Comparison of ENCODE assay signal across 27 cellular contexts in genomic region chr20:33954504-33954903, GRCh38.
"Had no signal": no experiment of that assay in that cellular context is flagged by ENCODE, and none has a peak within 500 bp of the region (broad histone marks: within the 10 kb centered on the region; RNA-seq: fewer than 3 reads in every experiment).

No MANE protein-coding gene starts in this region.

- H3K36me3 ChIP-seq: stomach, suprapubic skin, thoracic aorta, thyroid gland, tibial artery, tibial nerve, transverse colon, upper lobe of left lung, upper lobe of right lung, uterus, vagina had no signal

- H3K4me3 ChIP-seq: stomach, suprapubic skin, testis, thoracic aorta, thyroid gland, tibial artery, tibial nerve, transverse colon, upper lobe of left lung, upper lobe of right lung, uterus, vagina had no signal

- FAIRE-seq: urothelium cell line had no signal

- H3K4me1 ChIP-seq: stomach, suprapubic skin, testis, thyroid gland, tibial artery, tibial nerve, transverse colon, upper lobe of left lung, upper lobe of right lung, uterus, vagina had no signal

- H3K27ac ChIP-seq: stomach, suprapubic skin, testis, thoracic aorta, thyroid gland, tibial artery, tibial nerve, transverse colon, upper lobe of left lung, upper lobe of right lung, uterus, vagina had no signal

- H3K27me3 ChIP-seq: stomach, suprapubic skin, testis, thyroid gland, tibial artery, tibial nerve, transverse colon, upper lobe of left lung, upper lobe of right lung, uterus, vagina had no signal

- DNase-seq: stimulated activated CD4-positive, alpha-beta T cell treated with anti-CD3 and anti-CD28 coated beads, Interleukin-2, amount 100 ng/mL, for 48 hours; stimulated activated CD4-positive, alpha-beta T cell treated with anti-CD3 and anti-CD28 coated beads, Interleukin-4, amount 100 ng/mL, for 1 hour; stimulated activated CD4-positive, alpha-beta T cell treated with anti-CD3 and anti-CD28 coated beads, Interleukin-4, amount 100 ng/mL, for 24 hours; stimulated activated CD4-positive, alpha-beta T cell treated with anti-CD3 and anti-CD28 coated beads, Interleukin-4, amount 100 ng/mL, for 4 hours; stimulated activated CD8-positive, alpha-beta memory T cell treated with anti-CD3 and anti-CD28 coated beads, Interleukin-4, amount 100 ng/mL, for 48 hours; stimulated activated naive B cell treated with anti-CD40 and anti-IgM and Interleukin-4, amounts not matched to agents 10 μg/mL and 1 μg/mL and 100 μg/mL, for 72 hours; stimulated activated naive CD4-positive, alpha-beta T cell; stimulated activated naive CD4-positive, alpha-beta T cell treated with Interleukin-2 at 50 U/mL for 16 hours; stimulated activated naive CD8-positive, alpha-beta T cell treated with anti-CD3 and anti-CD28 coated beads, Interleukin-15, amount 100 ng/mL, for 72 hours; stimulated activated naive CD8-positive, alpha-beta T cell treated with anti-CD3 and anti-CD28 coated beads, Interleukin-15, Interleukin-2, amounts not matched to agents 100 U/mL and 50 U/mL, for 24 hours; stomach; substantia nigra; testis; thyroid gland; tibial artery; transverse colon; trophoblast cell; upper lobe of left lung; upper lobe of right lung; uterus had no signal

- H3K9me3 ChIP-seq: suprapubic skin, testis, thoracic aorta, thyroid gland, upper lobe of right lung, uterus, vagina had no signal

- ATAC-seq: stimulated activated effector memory CD8-positive, alpha-beta T cell treated with anti-CD3 and anti-CD28 coated beads, Interleukin-12 subunit alpha, Interleukin-12 subunit beta, amount 100 ng/mL, for 72 hours; stimulated activated memory B cell treated with anti-CD40 and anti-IgM and Interleukin-4, amounts not matched to agents 10 μg/mL and 1 μg/mL and 100 μg/mL, for 72 hours; stimulated activated naive B cell treated with anti-CD40 and anti-IgM and Interleukin-4, amounts not matched to agents 10 μg/mL and 1 μg/mL and 100 μg/mL, for 72 hours; stimulated activated naive CD8-positive, alpha-beta T cell treated with anti-CD3 and anti-CD28 coated beads, Interleukin-15, amount 100 ng/mL, for 72 hours; stimulated activated naive CD8-positive, alpha-beta T cell treated with anti-CD3 and anti-CD28 coated beads, Interleukin-15, Interleukin-2, amounts not matched to agents 100 U/mL and 50 U/mL, for 24 hours; upper lobe of right lung had no signal
